Comparison of ENCODE assay signal across 1 cellular context in the genomic region with DNA sequence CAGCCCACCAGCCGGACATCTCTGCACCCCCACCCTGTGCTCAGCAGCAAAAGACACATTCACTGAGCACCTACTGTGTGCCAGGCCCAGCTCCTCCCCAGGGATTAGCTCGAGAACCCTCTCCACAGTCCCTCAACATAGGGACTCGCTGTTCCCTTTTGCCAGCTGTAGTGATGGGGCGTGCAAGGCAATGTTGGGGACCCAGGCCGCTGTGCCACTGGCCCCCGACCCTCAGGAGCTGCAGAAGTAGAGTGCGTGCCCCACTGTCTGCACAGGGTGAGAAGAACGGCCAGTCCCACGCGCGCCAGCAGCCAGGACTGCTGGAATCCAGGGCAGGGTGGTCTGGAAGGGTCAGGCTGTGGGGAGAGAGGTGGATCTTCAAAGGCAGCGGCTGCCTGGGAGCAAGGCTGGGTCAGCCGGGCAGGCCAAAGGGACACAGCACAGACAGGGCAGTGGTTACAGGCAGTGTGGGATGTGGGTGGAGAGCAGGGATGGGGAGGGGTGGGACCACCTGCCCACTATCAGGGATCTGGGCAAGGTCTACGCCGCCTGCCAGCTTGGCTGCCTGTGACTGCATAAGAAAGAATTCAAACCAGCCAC.
TF ChIP-seq lines count a peak whose summit lies in the region.

No MANE protein-coding gene starts in this region.

TF ChIP-seq in HepG2, 621 proteins besides CTCF, POLR2A, EP300 and RAD21 (continued from another document and continues in another):
- peak; percentile 15 for TF ChIP-seq HNRNPLL (IDR thresholded peaks at IDR 0.05; ENCODE audit: low read depth, low read length, poor library complexity, severe bottlenecking)
- TF ChIP-seq, protein P1, sequence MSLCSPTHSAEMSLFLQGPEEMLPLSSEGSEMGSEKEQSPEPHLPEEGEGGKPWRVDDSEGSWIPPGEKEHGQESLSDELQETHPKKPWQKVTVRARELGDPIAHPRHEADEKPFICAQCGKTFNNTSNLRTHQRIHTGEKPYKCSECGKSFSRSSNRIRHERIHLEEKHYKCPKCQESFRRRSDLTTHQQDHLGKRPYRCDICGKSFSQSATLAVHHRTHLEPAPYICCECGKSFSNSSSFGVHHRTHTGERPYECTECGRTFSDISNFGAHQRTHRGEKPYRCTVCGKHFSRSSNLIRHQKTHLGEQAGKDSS (CRISPR knock-in tag; IDR thresholded peaks at IDR 0.05; ENCODE audit: borderline replicate concordance, low read depth): 0 out of 2 replicates have a peak, but pooled peaks have one; percentile 46
- TF ChIP-seq RXRA (CRISPR knock-in tag; IDR thresholded peaks at IDR 0.05): 0 out of 2 replicates have a peak, but pooled peaks have one; percentile 38
- TF ChIP-seq NR2C2 (CRISPR knock-in tag; IDR thresholded peaks at IDR 0.05; ENCODE audit: borderline replicate concordance): 0 out of 2 replicates have a peak, but pooled peaks have one; percentile 8
- TF ChIP-seq MED8 (CRISPR knock-in tag; IDR thresholded peaks at IDR 0.05; ENCODE audit: insufficient replicate concordance): peak; percentile 62
- TF ChIP-seq, protein P2, sequence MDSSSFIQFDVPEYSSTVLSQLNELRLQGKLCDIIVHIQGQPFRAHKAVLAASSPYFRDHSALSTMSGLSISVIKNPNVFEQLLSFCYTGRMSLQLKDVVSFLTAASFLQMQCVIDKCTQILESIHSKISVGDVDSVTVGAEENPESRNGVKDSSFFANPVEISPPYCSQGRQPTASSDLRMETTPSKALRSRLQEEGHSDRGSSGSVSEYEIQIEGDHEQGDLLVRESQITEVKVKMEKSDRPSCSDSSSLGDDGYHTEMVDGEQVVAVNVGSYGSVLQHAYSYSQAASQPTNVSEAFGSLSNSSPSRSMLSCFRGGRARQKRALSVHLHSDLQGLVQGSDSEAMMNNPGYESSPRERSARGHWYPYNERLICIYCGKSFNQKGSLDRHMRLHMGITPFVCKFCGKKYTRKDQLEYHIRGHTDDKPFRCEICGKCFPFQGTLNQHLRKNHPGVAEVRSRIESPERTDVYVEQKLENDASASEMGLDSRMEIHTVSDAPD (CRISPR knock-in tag; IDR thresholded peaks at IDR 0.05): no peak
- 0 out of 2 replicates have a peak, but pooled peaks have one; percentile 20 for TF ChIP-seq DPF2 (CRISPR knock-in tag; IDR thresholded peaks at IDR 0.05; ENCODE audit: borderline replicate concordance, low read depth)
- no peak for TF ChIP-seq ZNF644 (CRISPR knock-in tag; IDR thresholded peaks at IDR 0.05; ENCODE audit: low read depth)
- no peak for TF ChIP-seq ZNF670 (CRISPR knock-in tag; IDR thresholded peaks at IDR 0.05; ENCODE audit: borderline replicate concordance)
- no peak for TF ChIP-seq ZNF629 (CRISPR knock-in tag; conservative IDR thresholded peaks at IDR 0.05)
- TF ChIP-seq SCMH1 (CRISPR knock-in tag; IDR thresholded peaks at IDR 0.05; ENCODE audit: borderline replicate concordance): no peak
- TF ChIP-seq ZNF616 (CRISPR knock-in tag; IDR thresholded peaks at IDR 0.05; ENCODE audit: low read depth): no peak
- 0 out of 2 replicates have a peak, but pooled peaks have one; percentile 21 for TF ChIP-seq ZNF550 (CRISPR knock-in tag; IDR thresholded peaks at IDR 0.05; ENCODE audit: borderline replicate concordance)
- TF ChIP-seq, protein P3, sequence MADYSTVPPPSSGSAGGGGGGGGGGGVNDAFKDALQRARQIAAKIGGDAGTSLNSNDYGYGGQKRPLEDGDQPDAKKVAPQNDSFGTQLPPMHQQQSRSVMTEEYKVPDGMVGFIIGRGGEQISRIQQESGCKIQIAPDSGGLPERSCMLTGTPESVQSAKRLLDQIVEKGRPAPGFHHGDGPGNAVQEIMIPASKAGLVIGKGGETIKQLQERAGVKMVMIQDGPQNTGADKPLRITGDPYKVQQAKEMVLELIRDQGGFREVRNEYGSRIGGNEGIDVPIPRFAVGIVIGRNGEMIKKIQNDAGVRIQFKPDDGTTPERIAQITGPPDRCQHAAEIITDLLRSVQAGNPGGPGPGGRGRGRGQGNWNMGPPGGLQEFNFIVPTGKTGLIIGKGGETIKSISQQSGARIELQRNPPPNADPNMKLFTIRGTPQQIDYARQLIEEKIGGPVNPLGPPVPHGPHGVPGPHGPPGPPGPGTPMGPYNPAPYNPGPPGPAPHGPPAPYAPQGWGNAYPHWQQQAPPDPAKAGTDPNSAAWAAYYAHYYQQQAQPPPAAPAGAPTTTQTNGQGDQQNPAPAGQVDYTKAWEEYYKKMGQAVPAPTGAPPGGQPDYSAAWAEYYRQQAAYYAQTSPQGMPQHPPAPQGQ (CRISPR knock-in tag; IDR thresholded peaks at IDR 0.05; ENCODE audit: borderline replicate concordance): 0 out of 2 replicates have a peak, but pooled peaks have one; percentile 86
- TF ChIP-seq, protein P4, sequence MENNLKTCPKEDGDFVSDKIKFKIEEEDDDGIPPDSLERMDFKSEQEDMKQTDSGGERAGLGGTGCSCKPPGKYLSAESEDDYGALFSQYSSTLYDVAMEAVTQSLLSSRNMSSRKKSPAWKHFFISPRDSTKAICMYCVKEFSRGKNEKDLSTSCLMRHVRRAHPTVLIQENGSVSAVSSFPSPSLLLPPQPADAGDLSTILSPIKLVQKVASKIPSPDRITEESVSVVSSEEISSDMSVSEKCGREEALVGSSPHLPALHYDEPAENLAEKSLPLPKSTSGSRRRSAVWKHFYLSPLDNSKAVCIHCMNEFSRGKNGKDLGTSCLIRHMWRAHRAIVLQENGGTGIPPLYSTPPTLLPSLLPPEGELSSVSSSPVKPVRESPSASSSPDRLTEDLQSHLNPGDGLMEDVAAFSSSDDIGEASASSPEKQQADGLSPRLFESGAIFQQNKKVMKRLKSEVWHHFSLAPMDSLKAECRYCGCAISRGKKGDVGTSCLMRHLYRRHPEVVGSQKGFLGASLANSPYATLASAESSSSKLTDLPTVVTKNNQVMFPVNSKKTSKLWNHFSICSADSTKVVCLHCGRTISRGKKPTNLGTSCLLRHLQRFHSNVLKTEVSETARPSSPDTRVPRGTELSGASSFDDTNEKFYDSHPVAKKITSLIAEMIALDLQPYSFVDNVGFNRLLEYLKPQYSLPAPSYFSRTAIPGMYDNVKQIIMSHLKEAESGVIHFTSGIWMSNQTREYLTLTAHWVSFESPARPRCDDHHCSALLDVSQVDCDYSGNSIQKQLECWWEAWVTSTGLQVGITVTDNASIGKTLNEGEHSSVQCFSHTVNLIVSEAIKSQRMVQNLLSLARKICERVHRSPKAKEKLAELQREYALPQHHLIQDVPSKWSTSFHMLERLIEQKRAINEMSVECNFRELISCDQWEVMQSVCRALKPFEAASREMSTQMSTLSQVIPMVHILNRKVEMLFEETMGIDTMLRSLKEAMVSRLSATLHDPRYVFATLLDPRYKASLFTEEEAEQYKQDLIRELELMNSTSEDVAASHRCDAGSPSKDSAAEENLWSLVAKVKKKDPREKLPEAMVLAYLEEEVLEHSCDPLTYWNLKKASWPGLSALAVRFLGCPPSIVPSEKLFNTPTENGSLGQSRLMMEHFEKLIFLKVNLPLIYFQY (CRISPR knock-in tag; IDR thresholded peaks at IDR 0.05; ENCODE audit: borderline replicate concordance): 0 out of 2 replicates have a peak, but pooled peaks have one; percentile 7
- peak; percentile 73; the same call in 1 of the 2 replicates for TF ChIP-seq ZNF296 (CRISPR knock-in tag; conservative IDR thresholded peaks at IDR 0.05)
- TF ChIP-seq NPAS2 (CRISPR knock-in tag; IDR thresholded peaks at IDR 0.05; ENCODE audit: borderline replicate concordance): no peak
- no peak for TF ChIP-seq ZNF441 (CRISPR knock-in tag; IDR thresholded peaks at IDR 0.05; ENCODE audit: borderline replicate concordance)
- TF ChIP-seq ZNF468 (CRISPR knock-in tag; IDR thresholded peaks at IDR 0.05): no peak
- TF ChIP-seq KLF12 (CRISPR knock-in tag; IDR thresholded peaks at IDR 0.05; ENCODE audit: borderline replicate concordance): no peak
- TF ChIP-seq HMG20B (CRISPR knock-in tag; conservative IDR thresholded peaks at IDR 0.05): 0 out of 2 replicates have a peak, but pooled peaks have one; percentile 8
- TF ChIP-seq, protein P5, sequence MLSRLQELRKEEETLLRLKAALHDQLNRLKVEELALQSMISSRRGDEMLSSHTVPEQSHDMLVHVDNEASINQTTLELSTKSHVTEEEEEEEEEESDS (CRISPR knock-in tag; IDR thresholded peaks at IDR 0.05; ENCODE audit: borderline replicate concordance): no peak
- peak; percentile 47; the same call in 1 of the 2 replicates for TF ChIP-seq HMG20A (CRISPR knock-in tag; IDR thresholded peaks at IDR 0.05; ENCODE audit: borderline replicate concordance)
- TF ChIP-seq ZNF274 (CRISPR knock-in tag; IDR thresholded peaks at IDR 0.05): peak; percentile 75; the same call in 1 of the 2 replicates
- TF ChIP-seq, protein P6, sequence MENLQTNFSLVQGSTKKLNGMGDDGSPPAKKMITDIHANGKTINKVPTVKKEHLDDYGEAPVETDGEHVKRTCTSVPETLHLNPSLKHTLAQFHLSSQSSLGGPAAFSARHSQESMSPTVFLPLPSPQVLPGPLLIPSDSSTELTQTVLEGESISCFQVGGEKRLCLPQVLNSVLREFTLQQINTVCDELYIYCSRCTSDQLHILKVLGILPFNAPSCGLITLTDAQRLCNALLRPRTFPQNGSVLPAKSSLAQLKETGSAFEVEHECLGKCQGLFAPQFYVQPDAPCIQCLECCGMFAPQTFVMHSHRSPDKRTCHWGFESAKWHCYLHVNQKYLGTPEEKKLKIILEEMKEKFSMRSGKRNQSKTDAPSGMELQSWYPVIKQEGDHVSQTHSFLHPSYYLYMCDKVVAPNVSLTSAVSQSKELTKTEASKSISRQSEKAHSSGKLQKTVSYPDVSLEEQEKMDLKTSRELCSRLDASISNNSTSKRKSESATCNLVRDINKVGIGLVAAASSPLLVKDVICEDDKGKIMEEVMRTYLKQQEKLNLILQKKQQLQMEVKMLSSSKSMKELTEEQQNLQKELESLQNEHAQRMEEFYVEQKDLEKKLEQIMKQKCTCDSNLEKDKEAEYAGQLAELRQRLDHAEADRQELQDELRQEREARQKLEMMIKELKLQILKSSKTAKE (CRISPR knock-in tag; IDR thresholded peaks at IDR 0.05; ENCODE audit: borderline replicate concordance): peak; percentile 95
- no peak for TF ChIP-seq MAZ (IDR thresholded peaks at IDR 0.05; ENCODE audit: borderline replicate concordance, low read depth, low read length)
- TF ChIP-seq MAZ (CRISPR knock-in tag; IDR thresholded peaks at IDR 0.05; ENCODE audit: low read depth): peak; percentile 65; the same call in 1 of the 2 replicates
- TF ChIP-seq, protein P7, sequence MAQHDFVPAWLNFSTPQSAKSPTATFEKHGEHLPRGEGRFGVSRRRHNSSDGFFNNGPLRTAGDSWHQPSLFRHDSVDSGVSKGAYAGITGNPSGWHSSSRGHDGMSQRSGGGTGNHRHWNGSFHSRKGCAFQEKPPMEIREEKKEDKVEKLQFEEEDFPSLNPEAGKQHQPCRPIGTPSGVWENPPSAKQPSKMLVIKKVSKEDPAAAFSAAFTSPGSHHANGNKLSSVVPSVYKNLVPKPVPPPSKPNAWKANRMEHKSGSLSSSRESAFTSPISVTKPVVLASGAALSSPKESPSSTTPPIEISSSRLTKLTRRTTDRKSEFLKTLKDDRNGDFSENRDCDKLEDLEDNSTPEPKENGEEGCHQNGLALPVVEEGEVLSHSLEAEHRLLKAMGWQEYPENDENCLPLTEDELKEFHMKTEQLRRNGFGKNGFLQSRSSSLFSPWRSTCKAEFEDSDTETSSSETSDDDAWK (CRISPR knock-in tag; IDR thresholded peaks at IDR 0.05): no peak
- peak; percentile 6; the same call in 1 of the 2 replicates for TF ChIP-seq SOX5 (CRISPR knock-in tag; IDR thresholded peaks at IDR 0.05; ENCODE audit: borderline replicate concordance)
- peak; percentile 72; the same call in 1 of the 2 replicates for TF ChIP-seq ZNF598 (CRISPR knock-in tag; IDR thresholded peaks at IDR 0.05; ENCODE audit: borderline replicate concordance)
- TF ChIP-seq KLF15 (CRISPR knock-in tag; IDR thresholded peaks at IDR 0.05; ENCODE audit: borderline replicate concordance): 0 out of 2 replicates have a peak, but pooled peaks have one; percentile 64
- no peak for TF ChIP-seq FOXO1 (CRISPR knock-in tag; IDR thresholded peaks at IDR 0.05)
- 0 out of 2 replicates have a peak, but pooled peaks have one; percentile 81 for TF ChIP-seq ZNF839 (CRISPR knock-in tag; IDR thresholded peaks at IDR 0.05; ENCODE audit: borderline replicate concordance)
- TF ChIP-seq NR3C1 (CRISPR knock-in tag; IDR thresholded peaks at IDR 0.05): no peak
- no peak for TF ChIP-seq ZFYVE20 (CRISPR knock-in tag; IDR thresholded peaks at IDR 0.05; ENCODE audit: borderline replicate concordance, low read depth)
- TF ChIP-seq MZF1 (CRISPR knock-in tag; IDR thresholded peaks at IDR 0.05; ENCODE audit: borderline replicate concordance): peak; percentile 87; the same call in 1 of the 2 replicates
- no peak for TF ChIP-seq JUNB (CRISPR knock-in tag; IDR thresholded peaks at IDR 0.05; ENCODE audit: borderline replicate concordance)
- no peak for TF ChIP-seq NFKBIZ (CRISPR knock-in tag; IDR thresholded peaks at IDR 0.05)
- no peak; the same call in 1 of the 2 replicates for TF ChIP-seq ETV5 (CRISPR knock-in tag; IDR thresholded peaks at IDR 0.05; ENCODE audit: borderline replicate concordance)
- TF ChIP-seq, protein P8, sequence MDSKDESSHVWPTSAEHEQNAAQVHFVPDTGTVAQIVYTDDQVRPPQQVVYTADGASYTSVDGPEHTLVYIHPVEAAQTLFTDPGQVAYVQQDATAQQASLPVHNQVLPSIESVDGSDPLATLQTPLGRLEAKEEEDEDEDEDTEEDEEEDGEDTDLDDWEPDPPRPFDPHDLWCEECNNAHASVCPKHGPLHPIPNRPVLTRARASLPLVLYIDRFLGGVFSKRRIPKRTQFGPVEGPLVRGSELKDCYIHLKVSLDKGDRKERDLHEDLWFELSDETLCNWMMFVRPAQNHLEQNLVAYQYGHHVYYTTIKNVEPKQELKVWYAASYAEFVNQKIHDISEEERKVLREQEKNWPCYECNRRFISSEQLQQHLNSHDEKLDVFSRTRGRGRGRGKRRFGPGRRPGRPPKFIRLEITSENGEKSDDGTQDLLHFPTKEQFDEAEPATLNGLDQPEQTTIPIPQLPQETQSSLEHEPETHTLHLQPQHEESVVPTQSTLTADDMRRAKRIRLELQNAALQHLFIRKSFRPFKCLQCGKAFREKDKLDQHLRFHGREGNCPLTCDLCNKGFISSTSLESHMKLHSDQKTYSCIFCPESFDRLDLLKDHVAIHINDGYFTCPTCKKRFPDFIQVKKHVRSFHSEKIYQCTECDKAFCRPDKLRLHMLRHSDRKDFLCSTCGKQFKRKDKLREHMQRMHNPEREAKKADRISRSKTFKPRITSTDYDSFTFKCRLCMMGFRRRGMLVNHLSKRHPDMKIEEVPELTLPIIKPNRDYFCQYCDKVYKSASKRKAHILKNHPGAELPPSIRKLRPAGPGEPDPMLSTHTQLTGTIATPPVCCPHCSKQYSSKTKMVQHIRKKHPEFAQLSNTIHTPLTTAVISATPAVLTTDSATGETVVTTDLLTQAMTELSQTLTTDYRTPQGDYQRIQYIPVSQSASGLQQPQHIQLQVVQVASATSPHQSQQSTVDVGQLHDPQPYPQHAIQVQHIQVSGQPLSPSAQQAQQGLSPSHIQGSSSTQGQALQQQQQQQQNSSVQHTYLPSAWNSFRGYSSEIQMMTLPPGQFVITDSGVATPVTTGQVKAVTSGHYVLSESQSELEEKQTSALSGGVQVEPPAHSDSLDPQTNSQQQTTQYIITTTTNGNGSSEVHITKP (CRISPR knock-in tag; IDR thresholded peaks at IDR 0.05; ENCODE audit: low read depth): peak; percentile 20; the same call in 1 of the 2 replicates
- TF ChIP-seq, protein P9, sequence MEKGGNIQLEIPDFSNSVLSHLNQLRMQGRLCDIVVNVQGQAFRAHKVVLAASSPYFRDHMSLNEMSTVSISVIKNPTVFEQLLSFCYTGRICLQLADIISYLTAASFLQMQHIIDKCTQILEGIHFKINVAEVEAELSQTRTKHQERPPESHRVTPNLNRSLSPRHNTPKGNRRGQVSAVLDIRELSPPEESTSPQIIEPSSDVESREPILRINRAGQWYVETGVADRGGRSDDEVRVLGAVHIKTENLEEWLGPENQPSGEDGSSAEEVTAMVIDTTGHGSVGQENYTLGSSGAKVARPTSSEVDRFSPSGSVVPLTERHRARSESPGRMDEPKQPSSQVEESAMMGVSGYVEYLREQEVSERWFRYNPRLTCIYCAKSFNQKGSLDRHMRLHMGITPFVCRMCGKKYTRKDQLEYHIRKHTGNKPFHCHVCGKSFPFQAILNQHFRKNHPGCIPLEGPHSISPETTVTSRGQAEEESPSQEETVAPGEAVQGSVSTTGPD (CRISPR knock-in tag; IDR thresholded peaks at IDR 0.05): no peak
